Comparison of ENCODE assay signal across 8 cellular contexts in the genomic region with DNA sequence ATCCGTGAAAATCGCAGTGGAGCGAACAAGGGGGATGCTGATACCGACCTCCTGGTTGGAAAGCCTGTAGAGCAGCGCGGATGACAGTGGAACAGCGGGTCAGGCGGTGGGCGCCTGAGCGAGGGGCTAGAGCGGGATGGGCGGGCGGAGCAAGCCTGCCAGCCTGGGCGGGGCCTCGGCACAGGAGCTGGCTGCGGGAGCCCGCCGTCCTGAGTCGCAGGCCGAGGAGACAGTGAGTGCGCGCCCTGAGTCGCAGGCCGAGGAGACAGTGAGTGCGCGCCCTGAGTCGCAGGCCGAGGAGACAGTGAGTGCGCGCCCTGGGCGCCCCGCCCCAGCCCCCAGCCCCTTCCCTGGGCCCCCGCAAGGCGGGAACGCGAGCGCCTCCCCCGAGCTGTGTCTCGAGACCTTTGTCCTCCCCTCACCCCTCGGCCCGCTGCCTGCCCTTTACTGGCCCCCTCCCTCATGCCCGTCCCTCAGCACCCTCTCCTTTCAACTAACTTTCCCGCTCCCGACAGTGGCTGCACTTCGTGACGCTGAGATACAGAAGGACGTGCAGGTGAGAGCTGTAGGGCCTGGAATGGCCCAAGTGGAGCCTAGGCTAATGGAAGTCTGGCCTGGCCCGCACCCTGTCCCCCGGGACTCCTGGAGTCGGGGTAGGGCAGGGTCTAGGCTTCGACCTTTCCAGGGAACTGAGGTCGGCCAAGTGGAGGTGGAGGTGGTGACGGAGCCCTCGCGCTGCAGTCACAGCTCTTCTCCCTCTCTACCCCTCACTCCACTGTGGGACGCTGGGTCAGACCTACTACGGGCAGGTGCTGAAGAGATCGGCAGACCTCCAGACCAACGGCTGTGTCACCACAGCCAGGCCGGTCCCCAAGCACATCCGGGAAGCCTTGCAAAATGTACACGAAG. TPM values are rescaled to one million over a fixed set of nuclear protein-coding genes. Genes with fewer than 3 reads are reported as not detected.
DNase-seq lines count a peak whose midpoint lies in the region; ATAC-seq and TF ChIP-seq lines count a peak whose summit lies in the region.

A gene with protein sequence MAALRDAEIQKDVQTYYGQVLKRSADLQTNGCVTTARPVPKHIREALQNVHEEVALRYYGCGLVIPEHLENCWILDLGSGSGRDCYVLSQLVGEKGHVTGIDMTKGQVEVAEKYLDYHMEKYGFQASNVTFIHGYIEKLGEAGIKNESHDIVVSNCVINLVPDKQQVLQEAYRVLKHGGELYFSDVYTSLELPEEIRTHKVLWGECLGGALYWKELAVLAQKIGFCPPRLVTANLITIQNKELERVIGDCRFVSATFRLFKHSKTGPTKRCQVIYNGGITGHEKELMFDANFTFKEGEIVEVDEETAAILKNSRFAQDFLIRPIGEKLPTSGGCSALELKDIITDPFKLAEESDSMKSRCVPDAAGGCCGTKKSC (plus strand): TSS at position 181 of the 909 bp plus-strand sequence. CDS start 123 bp downstream, at position 304.

- H3K4me3 ChIP-seq in BE2C (ENCODE audit: low read depth, low read length): peak within 1 kb of the TSS; percentile 62
- peak within 1 kb of the TSS; percentile 48 to 58 for H3K4me3 ChIP-seq in foreskin fibroblast (ENCODE audit: low read depth in 1 of 2, low read length in 2 of 2)
- H3K4me3 ChIP-seq in neural progenitor cell: peak within 1 kb of the TSS; percentile 58

- TF ChIP-seq CTCF in BE2C (IDR thresholded peaks at IDR 0.05; ENCODE audit: low read depth, low read length) (no peak), HFFc6 (IDR thresholded peaks at IDR 0.05) (no peak), activated B cell treated with CpG ODN at 0.5 μM for 24 hours (IDR thresholded peaks at IDR 0.05) (no peak), foreskin fibroblast (IDR thresholded peaks at IDR 0.05; ENCODE audit: low read depth, low read length) (no peak), neural progenitor cell (IDR thresholded peaks at IDR 0.05) (no peak)

- H4K20me1 ChIP-seq in neural progenitor cell (ENCODE audit: low read depth): no peaks in the 10 kb centered on the region

- no peaks in the 10 kb centered on the region for H3K27me3 ChIP-seq in BE2C
- no peaks in the 10 kb centered on the region for H3K27me3 ChIP-seq in neural progenitor cell

- H2AFZ ChIP-seq in neural progenitor cell (replicated peaks): peak within 1 kb of the TSS; percentile 92

- H3K27me3 Mint-ChIP-seq in HFFc6 (ENCODE audit: insufficient read depth) (peaks cover 6% of the 10 kb centered on the region), activated B cell treated with CpG ODN at 0.5 μM for 24 hours (peaks cover 26% of the 10 kb centered on the region), neural progenitor cell (ENCODE audit: insufficient read depth, low read depth) (peaks cover 5% of the 10 kb centered on the region)

- peaks cover 20% of the 10 kb centered on the region for H3K4me1 Mint-ChIP-seq in HFFc6 (ENCODE audit: low read depth)
- peaks cover 16% of the 10 kb centered on the region for H3K4me1 Mint-ChIP-seq in activated B cell treated with CpG ODN at 0.5 μM for 24 hours
- H3K4me1 Mint-ChIP-seq in neural progenitor cell: peaks cover 19% of the 10 kb centered on the region

- peak within 1 kb of the TSS; percentile 83 for H3K4me2 ChIP-seq in neural progenitor cell

- DNase-seq in BE2C (peak; percentile 85), HFFc6 (no peak), activated B cell treated with CpG ODN at 0.5 μM for 24 hours (no peak), foreskin fibroblast (peak in 1 of 2 donors; percentile 45), neural progenitor cell (ENCODE audit: low spot score) (peak; percentile 92), T-helper 9 cell (no peak)

- CTCF ChIA-PET in activated B cell treated with CpG ODN at 0.5 μM for 24 hours (lab: Charles Lee): interaction anchor here (1.0 to 1.2 kb wide), 2 partner anchors 34 to 48 kb away, joined by 3 read pairs; a partner anchor contains a TSS

- ATAC-seq in activated B cell treated with CpG ODN at 0.5 μM for 24 hours (ENCODE audit: low read depth) (peak; percentile 66), HG02884 (IDR thresholded peaks at IDR 0.05; ENCODE audit: unreplicated experiment) (no peak), GM18502 (IDR thresholded peaks at IDR 0.05; ENCODE audit: poor library complexity, unreplicated experiment) (no peak)

- H3K9ac ChIP-seq in neural progenitor cell: peak within 1 kb of the TSS; percentile 24

- H3K4me3 Mint-ChIP-seq in HFFc6 (peak within 1 kb of the TSS; percentile 88), activated B cell treated with CpG ODN at 0.5 μM for 24 hours (peak within 1 kb of the TSS; percentile 68), neural progenitor cell (peak within 1 kb of the TSS; percentile 89)

- H3K27ac Mint-ChIP-seq in HFFc6 (peak within 1 kb of the TSS; percentile 65), activated B cell treated with CpG ODN at 0.5 μM for 24 hours (no peak within 1 kb of the TSS), neural progenitor cell (peak within 1 kb of the TSS; percentile 95)

- H3F3A ChIP-seq in neural progenitor cell (ENCODE audit: low read depth): peaks cover 20% of the 10 kb centered on the region

- POLR2A ChIA-PET in activated B cell treated with CpG ODN at 0.5 μM for 24 hours (lab: Charles Lee): no interaction called here

- H3K9me3 Mint-ChIP-seq in HFFc6: no peaks in the 10 kb centered on the region
- no peaks in the 10 kb centered on the region for H3K9me3 Mint-ChIP-seq in activated B cell treated with CpG ODN at 0.5 μM for 24 hours
- no peaks in the 10 kb centered on the region for H3K9me3 Mint-ChIP-seq in neural progenitor cell

- H3K36me3 ChIP-seq in BE2C (no peaks in the 10 kb centered on the region), neural progenitor cell (no peaks in the 10 kb centered on the region)

- intact Hi-C loops in activated B cell treated with CpG ODN at 0.5 μM for 24 hours (cut with micrococcal nuclease): no loop called here

- H3K79me2 ChIP-seq in neural progenitor cell (ENCODE audit: low read depth): no peaks in the 10 kb centered on the region

- H3K36me3 Mint-ChIP-seq in HFFc6 (ENCODE audit: low read depth): peaks cover 6% of the 10 kb centered on the region; the same call in 1 of the 2 replicates
- peaks cover 6% of the 10 kb centered on the region for H3K36me3 Mint-ChIP-seq in activated B cell treated with CpG ODN at 0.5 μM for 24 hours (ENCODE audit: low read depth)
- peaks cover 8% of the 10 kb centered on the region for H3K36me3 Mint-ChIP-seq in neural progenitor cell

- H3K4me1 ChIP-seq in BE2C (no peaks in the 10 kb centered on the region), neural progenitor cell (peaks cover 15% of the 10 kb centered on the region)

- H3K27ac ChIP-seq in neural progenitor cell: no peak within 1 kb of the TSS

- H3K9me3 ChIP-seq in BE2C: no peaks in the 10 kb centered on the region
- no peaks in the 10 kb centered on the region for H3K9me3 ChIP-seq in neural progenitor cell (ENCODE audit: low read depth)

RNA-seq across cellular contexts. Expression of the gene that starts here (rescaled TPM):
- 2.4 TPM for polyA plus RNA-seq in BE2C (2012; ENCODE audit: insufficient read depth, insufficient read length, low read depth)
- 1 to 10 TPM; 2.4 to 3.9 (median 2.9) TPM for total RNA-seq in HFFc6 (2021; fragmentation: NEBNext Ultra II Directional; extraction: Animal tissue kit (Norgen Biotek cat#: 25700))
- total RNA-seq in activated B cell treated with CpG ODN at 0.5 μM for 24 hours (0.31 and 0.46 TPM in 2 replicates), neural progenitor cell (ENCODE audit: low replicate concordance) (33.3 and 40.3 TPM in 2 replicates)

Comparison
In these comparisons a context has a peak if more than half of its experiments do, and no peak if none do; other contexts are left out.
1. Peak in ATAC-seq in activated B cell treated with CpG ODN at 0.5 μM for 24 hours; RNA of the gene not detected or under 1 TPM.
2. DNase-seq: peak in BE2C (single experiment) and neural progenitor cell (single experiment); none in HFFc6 (single experiment), activated B cell treated with CpG ODN at 0.5 μM for 24 hours (single experiment) and T-helper 9 cell (single experiment).
3. Peak in every context shown above with its lines, with median percentiles within 50 percentile points of each other: H3K4me3 ChIP-seq and H3K4me3 Mint-ChIP-seq.